Comparison of ENCODE assay signal across 1 cellular context in genomic region chr3:188899887-188900286, GRCh38.
TF ChIP-seq lines count a peak whose summit lies in the region.

No MANE protein-coding gene starts in this region.

TF ChIP-seq in IMR-90, 13 proteins besides CTCF, POLR2A, EP300 and RAD21 (continued from another document):
- no peak for TF ChIP-seq ELK1 (IDR thresholded peaks at IDR 0.05; ENCODE audit: borderline replicate concordance, low read depth, low read length)
- no peak for TF ChIP-seq MAZ (IDR thresholded peaks at IDR 0.05; ENCODE audit: borderline replicate concordance, low read depth, low read length)
